Comparison of ENCODE assay signal across 16 cellular contexts in the genomic region with DNA sequence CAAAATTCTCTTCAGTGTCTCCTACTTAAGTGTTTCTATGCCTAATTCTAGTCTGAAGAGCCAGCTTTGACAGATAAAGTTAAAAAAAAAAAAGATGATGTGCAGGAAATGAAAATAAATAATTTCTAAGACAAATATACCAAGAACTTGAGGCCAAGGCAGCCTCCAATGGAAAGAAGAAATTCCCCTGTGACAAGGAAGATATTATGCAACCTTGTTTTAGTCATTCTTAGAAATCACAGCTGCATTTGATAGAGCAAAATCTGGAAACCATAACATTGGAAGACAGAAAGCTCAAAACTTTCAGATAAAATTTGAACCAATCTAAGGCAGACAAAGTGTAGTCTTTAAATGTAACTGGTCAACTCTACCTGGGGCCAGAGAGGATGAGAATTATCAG.
DNase-seq lines count a peak whose midpoint lies in the region; ATAC-seq and TF ChIP-seq lines count a peak whose summit lies in the region.
"Had no signal": no experiment of that assay in that cellular context is flagged by ENCODE, and none has a peak within 500 bp of the region (broad histone marks: within the 10 kb centered on the region; RNA-seq: fewer than 3 reads in every experiment).

No MANE protein-coding gene starts in this region.

- no peak for ATAC-seq in activated CD4-positive, CD25-positive, alpha-beta regulatory T cell treated with anti-CD3 and anti-CD28 coated beads, Interleukin-2, amount 50 U/mL, for 24 hours
- ATAC-seq: activated T-cell treated with anti-CD3 and anti-CD28 coated beads, Interleukin-2, amount 50 U/mL, for 72 hours; left lobe of liver; naive thymus-derived CD4-positive, alpha-beta T cell had no signal

- no peak overlapping the region for H3K4me3 ChIP-seq in epithelial cell of esophagus (ENCODE audit: low read length)
- H3K4me3 ChIP-seq: suprapubic skin had no signal

- DNase-seq in AG09319 (ENCODE audit: extremely low read depth, low read depth), result peak; percentile 71
- peak; percentile 79 for DNase-seq in LHCN-M2 (ENCODE audit: low read depth)
- DNase-seq in epithelial cell of esophagus (ENCODE audit: low read depth), result peak; percentile 38
- peak; percentile 67 for DNase-seq in myocyte (ENCODE audit: low read depth)
- no peak for DNase-seq in activated CD4-positive, CD25-positive, alpha-beta regulatory T cell treated with anti-CD3 and anti-CD28 coated beads, Interleukin-2, amount 50 U/mL, for 72 hours
- DNase-seq in mesenteric fat pad (ENCODE audit: low spot score), result no peak
- DNase-seq in dermis blood vessel endothelial cell, result no peak
- DNase-seq: activated CD4-positive, alpha-beta memory T cell treated with anti-CD3 and anti-CD28 coated beads for 36 hours; activated naive CD8-positive, alpha-beta T cell treated with anti-CD3 and anti-CD28 coated beads, Interleukin-2, amount 10 ng/mL, durations not matched to agents 7 days and 5 days; activated T-cell treated with anti-CD3 and anti-CD28 coated beads, Interleukin-2, amount 50 U/mL, for 72 hours; naive thymus-derived CD4-positive, alpha-beta T cell; NCI-H2081 treated with DMSO at 0.1 percent for 48 hours; NCI-H526 treated with DMSO at 0.1 percent for 48 hours had no signal

- TF ChIP-seq CTCF in AG09319 (IDR thresholded peaks at IDR 0.05; ENCODE audit: low read depth, low read length) (no peak), epithelial cell of esophagus (IDR thresholded peaks at IDR 0.05; ENCODE audit: insufficient read depth, low read depth, low read length, missing control alignments) (no peak)

Comparison
In these comparisons a context has a peak if more than half of its experiments do, and no peak if none do; other contexts are left out.
1. DNase-seq: peak in AG09319 (single experiment), LHCN-M2 (single experiment), epithelial cell of esophagus (single experiment) and myocyte (single experiment); none in activated CD4-positive, CD25-positive, alpha-beta regulatory T cell treated with anti-CD3 and anti-CD28 coated beads, Interleukin-2, amount 50 U/mL, for 72 hours (single experiment), mesenteric fat pad (single experiment) and dermis blood vessel endothelial cell (single experiment).